In the genomic region with DNA sequence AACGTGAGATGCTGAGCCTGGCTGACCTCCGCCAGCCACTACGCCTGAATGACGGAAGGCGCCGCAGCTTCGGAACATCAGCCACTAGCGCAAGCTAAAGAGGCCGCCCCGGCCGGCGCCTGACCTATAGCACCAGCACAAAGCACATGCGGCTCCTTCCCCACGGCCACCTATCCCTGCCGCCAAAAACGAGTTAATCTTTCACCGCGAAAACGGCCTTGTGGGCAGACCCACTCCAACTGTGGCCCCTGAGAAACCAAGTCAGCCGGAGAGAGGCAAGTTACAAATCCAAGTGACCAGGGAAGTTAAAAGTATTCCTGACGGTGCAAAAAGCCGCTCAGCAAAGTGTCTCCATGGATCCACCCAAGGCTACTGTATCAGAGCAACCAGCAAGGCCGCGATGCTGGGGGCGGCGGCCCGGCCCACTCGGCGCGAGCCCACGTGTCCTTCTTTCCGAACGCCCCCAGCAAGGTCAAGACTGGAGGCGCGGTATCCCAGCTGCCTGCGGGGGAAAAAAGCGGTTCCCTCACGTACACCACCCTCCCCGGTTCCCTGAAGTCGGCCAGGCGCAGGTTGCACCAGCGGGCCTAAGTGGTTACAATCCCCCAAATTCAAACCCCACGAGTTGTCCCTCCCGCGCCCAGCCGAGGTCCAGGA, we compare ENCODE assay signal across 8 cellular contexts. TPM values are rescaled to one million over a fixed set of nuclear protein-coding genes. Genes with fewer than 3 reads are reported as not detected.
DNase-seq lines count a peak whose midpoint lies in the region; ATAC-seq and TF ChIP-seq lines count a peak whose summit lies in the region.

No MANE protein-coding gene starts in this region.

- DNase-seq in NCI-H82 (lab: John Stamatoyannopoulos, UW) (peak; percentile 68), NCI-H82 treated with DMSO at 0.1 percent for 48 hours (lab: John Stamatoyannopoulos, UW; ENCODE audit: unreplicated experiment) (no peak), NCI-H748 treated with DMSO at 0.1 percent for 48 hours (lab: John Stamatoyannopoulos, UW) (peak; percentile 42), esophagus muscularis mucosa (ENCODE audit: extremely low spot score) (peak; percentile 93)
- peak; percentile 66 to 70 for DNase-seq in activated T-cell treated with anti-CD3 and anti-CD28 coated beads, Interleukin-2, amount 50 U/mL, for 48 hours
- DNase-seq in stimulated activated CD8-positive, alpha-beta memory T cell treated with anti-CD3 and anti-CD28 coated beads, Interleukin-7, amount 100 ng/mL, for 24 hours (ENCODE audit: low read depth) = peak; percentile 34

- peak overlapping the region; percentile 95 to 99 (median 98) for H3K27ac ChIP-seq in esophagus muscularis mucosa (replicated peaks in 1 of 4)
- peak overlapping the region; percentile 88 for H3K27ac ChIP-seq in muscle layer of colon (ENCODE audit: low read depth, low read length)

- H3K4me3 ChIP-seq in esophagus muscularis mucosa = peak overlapping the region; percentile 80 to 92 (median 90)
- H3K4me3 ChIP-seq in muscle layer of colon (ENCODE audit: low read depth in 1 of 2, low read length in 2 of 2) = peak overlapping the region; percentile 63 to 79

- intact Hi-C loops in esophagus muscularis mucosa (cut with DNase I) = loop anchor here (2.0 kb wide), 1 partner anchor 64 kb away; a partner anchor contains a TSS

- TF ChIP-seq POLR2A in esophagus muscularis mucosa (IDR thresholded peaks at IDR 0.05; ENCODE audit: low read depth) = no peak

- H3K36me3 ChIP-seq in esophagus muscularis mucosa = peaks cover 4 to 60% (median 42%) of the 10 kb centered on the region in 4 donors
- peaks cover 39% of the 10 kb centered on the region for H3K36me3 ChIP-seq in muscle layer of colon (ENCODE audit: insufficient read depth, low read length)

- ATAC-seq in HG02973 (IDR thresholded peaks at IDR 0.05; ENCODE audit: unreplicated experiment) = peak; percentile 28

- no peak for TF ChIP-seq EP300 in esophagus muscularis mucosa (IDR thresholded peaks at IDR 0.05)

- H3K4me1 ChIP-seq in esophagus muscularis mucosa (peaks cover 36 to 64% (median 51%) of the 10 kb centered on the region in 4 donors), muscle layer of colon (ENCODE audit: insufficient read depth, low read length) (peaks cover 38% of the 10 kb centered on the region)

- under 1% methylated on average over 27 of the region's 46 CpGs for WGBS in esophagus muscularis mucosa

- TF ChIP-seq CTCF in esophagus muscularis mucosa (IDR thresholded peaks at IDR 0.05) = no peak

- H3K27me3 ChIP-seq in esophagus muscularis mucosa (no peaks in the 10 kb centered on the region), muscle layer of colon (ENCODE audit: control insufficient read depth in 1 of 2, insufficient read depth in 2 of 2, low read length in 2 of 2) (no peaks in the 10 kb centered on the region)

- H3K9me3 ChIP-seq in esophagus muscularis mucosa = no peaks in the 10 kb centered on the region
- H3K9me3 ChIP-seq in muscle layer of colon (ENCODE audit: low read length) = no peaks in the 10 kb centered on the region

- peak overlapping the region; percentile 88 for H3K9ac ChIP-seq in muscle layer of colon (ENCODE audit: low read length)

RNA-seq across cellular contexts. Expression of a gene that starts 0.6 kb away (rescaled TPM):
- 100 to 1,000 TPM in 3 of 4 donors, 10 to 100 TPM in 1; 84.7 to 142 (median 115) TPM for total RNA-seq in esophagus muscularis mucosa

RNA-seq across cellular contexts. Expression of a gene that starts 1.1 kb away (rescaled TPM):
- total RNA-seq in esophagus muscularis mucosa = 10 to 100 TPM; 46.7 to 93.4 (median 65.2) TPM

RNA-seq across cellular contexts. Expression of a gene that starts 16.8 kb away (rescaled TPM):
- 10 to 100 TPM; 26.7 to 43.5 (median 39.3) TPM for total RNA-seq in esophagus muscularis mucosa

RNA-seq across cellular contexts. Expression of a gene that starts 45.7 kb away (rescaled TPM):
- total RNA-seq in esophagus muscularis mucosa = 10 to 100 TPM; 27.0 to 58.8 (median 43.8) TPM
